Comparison of ENCODE assay signal across 30 cellular contexts in genomic region chr22:36795633-36796032, GRCh38. TPM values are rescaled to one million over a fixed set of nuclear protein-coding genes. Genes with fewer than 3 reads are reported as not detected.
"Had no signal": no experiment of that assay in that cellular context is flagged by ENCODE, and none has a peak within 500 bp of the region (broad histone marks: within the 10 kb centered on the region; RNA-seq: fewer than 3 reads in every experiment).

No MANE protein-coding gene starts in this region.

- H3K9me3 Mint-ChIP-seq: activated B cell treated with CpG ODN at 0.5 μM for 24 hours; activated CD4-positive, alpha-beta memory T cell treated with anti-CD3 and anti-CD28 coated beads for 36 hours; activated CD4-positive, alpha-beta T cell treated with anti-CD3 and anti-CD28 coated beads, Interleukin-2, amount 10 ng/mL, durations not matched to agents 7 days and 5 days; activated naive CD4-positive, alpha-beta T cell treated with anti-CD3 and anti-CD28 coated beads, Interleukin-2, amount 50 U/mL, for 72 hours; activated naive CD8-positive, alpha-beta T cell treated with anti-CD3 and anti-CD28 coated beads, Interleukin-2, amount 50 U/mL, for 24 hours; activated T-cell treated with anti-CD3 and anti-CD28 coated beads, Interleukin-2, amount 50 U/mL, for 4 hours; brain; central memory CD8-positive, alpha-beta T cell; T-cell had no signal

- DNase-seq: activated B cell treated with CpG ODN at 0.5 μM for 24 hours; activated CD4-positive, alpha-beta memory T cell treated with anti-CD3 and anti-CD28 coated beads for 36 hours; activated CD4-positive, alpha-beta T cell treated with anti-CD3 and anti-CD28 coated beads for 1 hour; activated CD4-positive, alpha-beta T cell treated with anti-CD3 and anti-CD28 coated beads, Interleukin-2, amount 10 ng/mL, durations not matched to agents 7 days and 5 days; activated CD8-positive, alpha-beta memory T cell treated with anti-CD3 and anti-CD28 coated beads for 24 hours; activated effector memory CD4-positive, alpha-beta T cell treated with anti-CD3 and anti-CD28 coated beads, Interleukin-2, amount 50 U/mL, for 16 hours; activated naive CD4-positive, alpha-beta T cell treated with Interleukin-2 at 50 U/mL for 16 hours; activated naive CD8-positive, alpha-beta T cell treated with anti-CD3 and anti-CD28 coated beads, Interleukin-2, amount 50 U/mL, for 24 hours; activated T-cell treated with anti-CD3 and anti-CD28 coated beads, Interleukin-2, amount 50 U/mL, for 4 hours; amniotic stem cell; MG63; NCI-H1105; NCI-H1436; NCI-H187; NCI-H2171 treated with DMSO at 0.1 percent for 48 hours; NCI-H226; NCI-H526; NCI-H82; RPMI8226; T-cell; T-helper 2 cell; T1000 had no signal

- H3K9me3 ChIP-seq: ascending aorta, MG63 had no signal

- H3K27ac ChIP-seq: ascending aorta, SK-N-MC had no signal

- H3K27ac Mint-ChIP-seq: activated B cell treated with CpG ODN at 0.5 μM for 24 hours; activated CD4-positive, alpha-beta memory T cell treated with anti-CD3 and anti-CD28 coated beads for 36 hours; activated CD4-positive, alpha-beta T cell treated with anti-CD3 and anti-CD28 coated beads, Interleukin-2, amount 10 ng/mL, durations not matched to agents 7 days and 5 days; activated naive CD4-positive, alpha-beta T cell treated with anti-CD3 and anti-CD28 coated beads, Interleukin-2, amount 50 U/mL, for 72 hours; activated naive CD8-positive, alpha-beta T cell treated with anti-CD3 and anti-CD28 coated beads, Interleukin-2, amount 50 U/mL, for 24 hours; T-cell had no signal

- H3K4me1 ChIP-seq: ascending aorta had no signal

- H3K27me3 ChIP-seq: ascending aorta had no signal

- H3K4me3 Mint-ChIP-seq: activated B cell treated with CpG ODN at 0.5 μM for 24 hours; activated CD4-positive, alpha-beta memory T cell treated with anti-CD3 and anti-CD28 coated beads for 36 hours; activated CD4-positive, alpha-beta T cell treated with anti-CD3 and anti-CD28 coated beads, Interleukin-2, amount 10 ng/mL, durations not matched to agents 7 days and 5 days; activated naive CD8-positive, alpha-beta T cell treated with anti-CD3 and anti-CD28 coated beads, Interleukin-2, amount 50 U/mL, for 24 hours; activated T-cell treated with anti-CD3 and anti-CD28 coated beads, Interleukin-2, amount 50 U/mL, for 4 hours; central memory CD8-positive, alpha-beta T cell; T-cell had no signal

- H3K36me3 ChIP-seq: ascending aorta, MG63 had no signal

- H3K36me3 Mint-ChIP-seq: activated CD4-positive, alpha-beta memory T cell treated with anti-CD3 and anti-CD28 coated beads for 36 hours; activated naive CD4-positive, alpha-beta T cell treated with anti-CD3 and anti-CD28 coated beads, Interleukin-2, amount 50 U/mL, for 72 hours; brain; T-cell had no signal

- H3K4me3 ChIP-seq: ascending aorta, MG63, SK-N-MC had no signal

- H3K27me3 Mint-ChIP-seq: activated CD4-positive, alpha-beta T cell treated with anti-CD3 and anti-CD28 coated beads, Interleukin-2, amount 10 ng/mL, durations not matched to agents 7 days and 5 days; brain had no signal

- H3K4me1 Mint-ChIP-seq: central memory CD8-positive, alpha-beta T cell; T-cell had no signal

RNA-seq across cellular contexts. Expression of gene PVALB, which starts 21.2 kb away (rescaled TPM):
- total RNA-seq: activated B cell treated with CpG ODN at 0.5 μM for 24 hours; activated CD4-positive, alpha-beta memory T cell treated with anti-CD3 and anti-CD28 coated beads for 36 hours; activated CD4-positive, alpha-beta T cell treated with anti-CD3 and anti-CD28 coated beads, Interleukin-2, amount 10 ng/mL, durations not matched to agents 7 days and 5 days; activated naive CD4-positive, alpha-beta T cell treated with anti-CD3 and anti-CD28 coated beads, Interleukin-2, amount 50 U/mL, for 72 hours; activated T-cell treated with anti-CD3 and anti-CD28 coated beads, Interleukin-2, amount 50 U/mL, for 4 hours; ascending aorta; NCI-H460; OCI-LY7; Right ventricle myocardium inferior; T-cell had no signal
